Comparison of ENCODE assay signal across 27 cellular contexts in genomic region chr2:156541706-156542105, GRCh38.
"Had no signal": no experiment of that assay in that cellular context is flagged by ENCODE, and none has a peak within 500 bp of the region (broad histone marks: within the 10 kb centered on the region; RNA-seq: fewer than 3 reads in every experiment).

No MANE protein-coding gene starts in this region.

- H3K36me3 Mint-ChIP-seq: type B pancreatic cell had no signal

- H3K4me3 Mint-ChIP-seq: activated CD8-positive, alpha-beta T cell treated with anti-CD3 and anti-CD28 coated beads, Interleukin-2, amount 10 ng/mL, durations not matched to agents 7 days and 5 days; activated naive CD8-positive, alpha-beta T cell treated with anti-CD3 and anti-CD28 coated beads, Interleukin-2, amount 50 U/mL, for 24 hours; activated T-helper 1 cell treated with anti-CD3 and anti-CD28 coated beads, Interleukin-12 subunit alpha, Interleukin-12 subunit beta, Interleukin-2, Interleukin-4 antibody, amounts not matched to agents 30 ng/mL and 10 ng/mL and 1 ng/mL, durations not matched to agents 14 hours and 24 hours and 36 hours; endodermal cell; naive B cell; neural progenitor cell; T-cell; T-helper 2 cell treated with Interferon-gamma antibody and Interleukin-4, amounts not matched to agents 5 μg/mL and 100 μg/mL, for 36 hours; type B pancreatic cell had no signal

- ATAC-seq: activated CD8-positive, alpha-beta T cell treated with anti-CD3 and anti-CD28 coated beads, Interleukin-2, amount 10 ng/mL, durations not matched to agents 7 days and 5 days; activated naive CD8-positive, alpha-beta T cell treated with anti-CD3 and anti-CD28 coated beads, Interleukin-2, amount 50 U/mL, for 24 hours; gastrocnemius medialis; left lobe of liver; lower lobe of right lung; T-cell had no signal

- H3K9me3 Mint-ChIP-seq: activated naive CD8-positive, alpha-beta T cell treated with anti-CD3 and anti-CD28 coated beads, Interleukin-2, amount 50 U/mL, for 24 hours; activated T-helper 1 cell treated with anti-CD3 and anti-CD28 coated beads, Interleukin-12 subunit alpha, Interleukin-12 subunit beta, Interleukin-2, Interleukin-4 antibody, amounts not matched to agents 30 ng/mL and 10 ng/mL and 1 ng/mL, durations not matched to agents 14 hours and 24 hours and 36 hours; naive B cell; neural progenitor cell; T-cell; T-helper 2 cell treated with Interferon-gamma antibody and Interleukin-4, amounts not matched to agents 5 μg/mL and 100 μg/mL, for 36 hours; type B pancreatic cell had no signal

- H3K27ac Mint-ChIP-seq: activated CD8-positive, alpha-beta T cell treated with anti-CD3 and anti-CD28 coated beads, Interleukin-2, amount 10 ng/mL, durations not matched to agents 7 days and 5 days; activated naive CD8-positive, alpha-beta T cell treated with anti-CD3 and anti-CD28 coated beads, Interleukin-2, amount 50 U/mL, for 24 hours; activated T-helper 1 cell treated with anti-CD3 and anti-CD28 coated beads, Interleukin-12 subunit alpha, Interleukin-12 subunit beta, Interleukin-2, Interleukin-4 antibody, amounts not matched to agents 30 ng/mL and 10 ng/mL and 1 ng/mL, durations not matched to agents 14 hours and 24 hours and 36 hours; endodermal cell; naive B cell; neural progenitor cell; T-cell; T-helper 2 cell treated with Interferon-gamma antibody and Interleukin-4, amounts not matched to agents 5 μg/mL and 100 μg/mL, for 36 hours; type B pancreatic cell had no signal

- DNase-seq: activated CD4-positive, alpha-beta T cell treated with anti-CD3 and anti-CD28 coated beads for 1 hour; activated CD4-positive, alpha-beta T cell treated with anti-CD3 and anti-CD28 coated beads, Interleukin-2, amount 50 U/mL, for 1 hour; activated CD8-positive, alpha-beta T cell treated with anti-CD3 and anti-CD28 coated beads, Interleukin-2, amount 10 ng/mL, durations not matched to agents 7 days and 5 days; activated gamma-delta T cell; activated naive CD4-positive, alpha-beta T cell treated with anti-CD3 and anti-CD28 coated beads, Interleukin-2, amount 50 U/mL, for 16 hours; activated naive CD8-positive, alpha-beta T cell treated with anti-CD3 and anti-CD28 coated beads, Interleukin-2, amount 50 U/mL, for 24 hours; brain microvascular endothelial cell; central memory CD4-positive, alpha-beta T cell; endodermal cell; gastrocnemius medialis; head of caudate nucleus; lower lobe of right lung; naive B cell; sigmoid colon; stimulated activated CD4-positive, alpha-beta T cell treated with anti-CD3 and anti-CD28 coated beads, Interleukin-15, amount 100 ng/mL, for 24 hours; stimulated activated naive CD4-positive, alpha-beta T cell treated with Interleukin-2 at 50 U/mL for 16 hours; T-cell; WERI-Rb-1 had no signal

- H3K4me3 ChIP-seq: coronary artery, gastrocnemius medialis, lower lobe of right lung, neural progenitor cell, sigmoid colon, smooth muscle cell, thoracic aorta had no signal

- H3K27me3 Mint-ChIP-seq: activated naive CD8-positive, alpha-beta T cell treated with anti-CD3 and anti-CD28 coated beads, Interleukin-2, amount 50 U/mL, for 24 hours; naive B cell; T-cell; type B pancreatic cell had no signal

- H3K27me3 ChIP-seq: brain microvascular endothelial cell, gastrocnemius medialis, neural progenitor cell, sigmoid colon had no signal

- H3K4me1 ChIP-seq: gastrocnemius medialis, neural progenitor cell had no signal

- H3K36me3 ChIP-seq: brain microvascular endothelial cell, gastrocnemius medialis, lower lobe of right lung, neural progenitor cell, sigmoid colon, thoracic aorta had no signal

- H3K27ac ChIP-seq: brain microvascular endothelial cell, coronary artery, epithelial cell of prostate, gastrocnemius medialis, lower lobe of right lung, neural progenitor cell, thoracic aorta, WERI-Rb-1 had no signal

- H3K9me3 ChIP-seq: gastrocnemius medialis, lower lobe of right lung, sigmoid colon, thoracic aorta had no signal
